1 cellular context compared by ENCODE assay signal in the genomic region with DNA sequence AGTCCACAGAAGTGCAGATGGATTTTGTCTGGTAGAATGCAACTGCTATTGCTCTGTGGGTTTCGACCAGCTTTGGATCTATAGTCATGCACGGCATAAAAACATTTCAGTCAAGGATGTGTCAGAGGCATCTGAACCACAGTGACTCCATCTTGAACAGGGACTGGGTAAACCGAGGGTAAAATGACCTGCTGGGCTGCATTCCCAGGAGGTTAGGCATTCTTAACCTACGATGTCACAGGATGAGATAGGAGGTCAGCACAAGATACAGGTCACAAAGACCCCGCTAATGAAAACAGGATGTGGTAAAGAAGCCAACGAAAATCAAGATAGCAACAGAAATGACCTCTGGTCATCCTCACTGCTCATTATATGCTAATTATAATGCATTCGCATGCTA.
TF ChIP-seq lines count a peak whose summit lies in the region.

No MANE protein-coding gene starts in this region.

TF ChIP-seq in GM12878, 131 proteins besides CTCF, POLR2A, EP300 and RAD21 (continued from another document):
- TF ChIP-seq SMC3 (IDR thresholded peaks at IDR 0.05; ENCODE audit: borderline replicate concordance, low read length) (no peak), NR2C1 (IDR thresholded peaks at IDR 0.05) (0 out of 2 replicates have a peak, but pooled peaks have one; percentile 12), TCF3 (IDR thresholded peaks at IDR 0.05; ENCODE audit: borderline replicate concordance, insufficient read depth, low read depth, low read length) (no peak), ZNF384 (IDR thresholded peaks at IDR 0.05; ENCODE audit: borderline replicate concordance, low read depth, low read length) (no peak)
- TF ChIP-seq, protein P1, sequence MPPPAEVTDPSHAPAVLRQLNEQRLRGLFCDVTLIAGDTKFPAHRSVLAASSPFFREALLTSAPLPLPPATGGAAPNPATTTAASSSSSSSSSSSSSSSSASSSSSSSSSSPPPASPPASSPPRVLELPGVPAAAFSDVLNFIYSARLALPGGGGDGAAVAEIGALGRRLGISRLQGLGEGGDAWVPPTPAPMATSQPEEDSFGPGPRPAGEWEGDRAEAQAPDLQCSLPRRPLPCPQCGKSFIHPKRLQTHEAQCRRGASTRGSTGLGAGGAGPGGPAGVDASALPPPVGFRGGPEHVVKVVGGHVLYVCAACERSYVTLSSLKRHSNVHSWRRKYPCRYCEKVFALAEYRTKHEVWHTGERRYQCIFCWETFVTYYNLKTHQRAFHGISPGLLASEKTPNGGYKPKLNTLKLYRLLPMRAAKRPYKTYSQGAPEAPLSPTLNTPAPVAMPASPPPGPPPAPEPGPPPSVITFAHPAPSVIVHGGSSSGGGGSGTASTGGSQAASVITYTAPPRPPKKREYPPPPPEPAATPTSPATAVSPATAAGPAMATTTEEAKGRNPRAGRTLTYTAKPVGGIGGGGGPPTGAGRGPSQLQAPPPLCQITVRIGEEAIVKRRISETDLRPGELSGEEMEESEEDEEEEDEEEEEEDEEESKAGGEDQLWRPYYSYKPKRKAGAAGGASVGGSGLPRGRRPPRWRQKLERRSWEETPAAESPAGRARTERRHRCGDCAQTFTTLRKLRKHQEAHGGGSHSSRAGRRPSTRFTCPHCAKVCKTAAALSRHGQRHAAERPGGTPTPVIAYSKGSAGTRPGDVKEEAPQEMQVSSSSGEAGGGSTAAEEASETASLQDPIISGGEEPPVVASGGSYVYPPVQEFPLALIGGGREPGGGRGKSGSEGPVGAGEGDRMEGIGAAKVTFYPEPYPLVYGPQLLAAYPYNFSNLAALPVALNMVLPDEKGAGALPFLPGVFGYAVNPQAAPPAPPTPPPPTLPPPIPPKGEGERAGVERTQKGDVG (CRISPR knock-in tag; IDR thresholded peaks at IDR 0.05), result peak; percentile 56; the same call in 1 of the 2 replicates
- TF ChIP-seq, protein P2, sequence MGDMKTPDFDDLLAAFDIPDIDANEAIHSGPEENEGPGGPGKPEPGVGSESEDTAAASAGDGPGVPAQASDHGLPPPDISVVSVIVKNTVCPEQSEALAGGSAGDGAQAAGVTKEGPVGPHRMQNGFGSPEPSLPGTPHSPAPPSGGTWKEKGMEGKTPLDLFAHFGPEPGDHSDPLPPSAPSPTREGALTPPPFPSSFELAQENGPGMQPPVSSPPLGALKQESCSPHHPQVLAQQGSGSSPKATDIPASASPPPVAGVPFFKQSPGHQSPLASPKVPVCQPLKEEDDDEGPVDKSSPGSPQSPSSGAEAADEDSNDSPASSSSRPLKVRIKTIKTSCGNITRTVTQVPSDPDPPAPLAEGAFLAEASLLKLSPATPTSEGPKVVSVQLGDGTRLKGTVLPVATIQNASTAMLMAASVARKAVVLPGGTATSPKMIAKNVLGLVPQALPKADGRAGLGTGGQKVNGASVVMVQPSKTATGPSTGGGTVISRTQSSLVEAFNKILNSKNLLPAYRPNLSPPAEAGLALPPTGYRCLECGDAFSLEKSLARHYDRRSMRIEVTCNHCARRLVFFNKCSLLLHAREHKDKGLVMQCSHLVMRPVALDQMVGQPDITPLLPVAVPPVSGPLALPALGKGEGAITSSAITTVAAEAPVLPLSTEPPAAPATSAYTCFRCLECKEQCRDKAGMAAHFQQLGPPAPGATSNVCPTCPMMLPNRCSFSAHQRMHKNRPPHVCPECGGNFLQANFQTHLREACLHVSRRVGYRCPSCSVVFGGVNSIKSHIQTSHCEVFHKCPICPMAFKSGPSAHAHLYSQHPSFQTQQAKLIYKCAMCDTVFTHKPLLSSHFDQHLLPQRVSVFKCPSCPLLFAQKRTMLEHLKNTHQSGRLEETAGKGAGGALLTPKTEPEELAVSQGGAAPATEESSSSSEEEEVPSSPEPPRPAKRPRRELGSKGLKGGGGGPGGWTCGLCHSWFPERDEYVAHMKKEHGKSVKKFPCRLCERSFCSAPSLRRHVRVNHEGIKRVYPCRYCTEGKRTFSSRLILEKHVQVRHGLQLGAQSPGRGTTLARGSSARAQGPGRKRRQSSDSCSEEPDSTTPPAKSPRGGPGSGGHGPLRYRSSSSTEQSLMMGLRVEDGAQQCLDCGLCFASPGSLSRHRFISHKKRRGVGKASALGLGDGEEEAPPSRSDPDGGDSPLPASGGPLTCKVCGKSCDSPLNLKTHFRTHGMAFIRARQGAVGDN (IDR thresholded peaks at IDR 0.05), result peak; percentile 72; the same call in 1 of the 2 replicates
- TF ChIP-seq, protein P3, sequence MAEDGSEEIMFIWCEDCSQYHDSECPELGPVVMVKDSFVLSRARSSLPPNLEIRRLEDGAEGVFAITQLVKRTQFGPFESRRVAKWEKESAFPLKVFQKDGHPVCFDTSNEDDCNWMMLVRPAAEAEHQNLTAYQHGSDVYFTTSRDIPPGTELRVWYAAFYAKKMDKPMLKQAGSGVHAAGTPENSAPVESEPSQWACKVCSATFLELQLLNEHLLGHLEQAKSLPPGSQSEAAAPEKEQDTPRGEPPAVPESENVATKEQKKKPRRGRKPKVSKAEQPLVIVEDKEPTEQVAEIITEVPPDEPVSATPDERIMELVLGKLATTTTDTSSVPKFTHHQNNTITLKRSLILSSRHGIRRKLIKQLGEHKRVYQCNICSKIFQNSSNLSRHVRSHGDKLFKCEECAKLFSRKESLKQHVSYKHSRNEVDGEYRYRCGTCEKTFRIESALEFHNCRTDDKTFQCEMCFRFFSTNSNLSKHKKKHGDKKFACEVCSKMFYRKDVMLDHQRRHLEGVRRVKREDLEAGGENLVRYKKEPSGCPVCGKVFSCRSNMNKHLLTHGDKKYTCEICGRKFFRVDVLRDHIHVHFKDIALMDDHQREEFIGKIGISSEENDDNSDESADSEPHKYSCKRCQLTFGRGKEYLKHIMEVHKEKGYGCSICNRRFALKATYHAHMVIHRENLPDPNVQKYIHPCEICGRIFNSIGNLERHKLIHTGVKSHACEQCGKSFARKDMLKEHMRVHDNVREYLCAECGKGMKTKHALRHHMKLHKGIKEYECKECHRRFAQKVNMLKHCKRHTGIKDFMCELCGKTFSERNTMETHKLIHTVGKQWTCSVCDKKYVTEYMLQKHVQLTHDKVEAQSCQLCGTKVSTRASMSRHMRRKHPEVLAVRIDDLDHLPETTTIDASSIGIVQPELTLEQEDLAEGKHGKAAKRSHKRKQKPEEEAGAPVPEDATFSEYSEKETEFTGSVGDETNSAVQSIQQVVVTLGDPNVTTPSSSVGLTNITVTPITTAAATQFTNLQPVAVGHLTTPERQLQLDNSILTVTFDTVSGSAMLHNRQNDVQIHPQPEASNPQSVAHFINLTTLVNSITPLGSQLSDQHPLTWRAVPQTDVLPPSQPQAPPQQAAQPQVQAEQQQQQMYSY (CRISPR knock-in tag; IDR thresholded peaks at IDR 0.05), result no peak
